ENCODE assay signal across 9 cellular contexts in genomic region chr12:129193263-129193871, GRCh38.
DNase-seq lines count a peak whose midpoint lies in the region; ATAC-seq, FAIRE-seq and TF ChIP-seq lines count a peak whose summit lies in the region.
"Had no signal": no experiment of that assay in that cellular context is flagged by ENCODE, and none has a peak within 500 bp of the region (broad histone marks: within the 10 kb centered on the region; RNA-seq: fewer than 3 reads in every experiment).

No MANE protein-coding gene starts in this region.

- H3K4me2 ChIP-seq in astrocyte (ENCODE audit: low read length) = no peak overlapping the region
- H3K4me2 ChIP-seq: BLaER1 treated with 17β-estradiol and CSF1 and Interleukin-3, amounts not matched to agents 10 nM and 100 nM had no signal

- H3K9me3 ChIP-seq in astrocyte (ENCODE audit: insufficient read depth, low read depth, low read length) (no peaks in the 10 kb centered on the region), lung (ENCODE audit: control insufficient read depth in 2 of 2, insufficient read depth in 1 of 2, low read length in 1 of 2) (peaks cover 4 to 5% of the 10 kb centered on the region in 2 donors)

- no peaks in the 10 kb centered on the region for H3K4me1 Mint-ChIP-seq in astrocyte (ENCODE audit: low read depth, unreplicated experiment)

- H2AFZ ChIP-seq in astrocyte (ENCODE audit: low read depth, low read length) = no peak overlapping the region

- peaks cover 21% of the 10 kb centered on the region for H3K9me3 Mint-ChIP-seq in astrocyte (ENCODE audit: unreplicated experiment)

- H3K79me2 ChIP-seq in astrocyte (ENCODE audit: insufficient read depth, low read length) = no peaks in the 10 kb centered on the region

- H3K4me1 ChIP-seq in astrocyte (ENCODE audit: insufficient read depth, low read length) = no peaks in the 10 kb centered on the region
- H3K4me1 ChIP-seq in lung (ENCODE audit: control insufficient read depth in 2 of 2, insufficient read depth in 2 of 2, low read length in 2 of 2) = no peaks in the 10 kb centered on the region

- TF ChIP-seq CTCF in HL-60 (IDR thresholded peaks at IDR 0.05; ENCODE audit: insufficient read depth, low read length) (peak; percentile 72), astrocyte (IDR thresholded peaks at IDR 0.05; ENCODE audit: insufficient read depth, low read depth, low read length) (peak; percentile 65), lung (IDR thresholded peaks at IDR 0.05; ENCODE audit: control extremely low read depth, extremely low read depth) (peak; percentile 4)

- H3K4me3 ChIP-seq in HL-60 (replicated peaks; ENCODE audit: insufficient read depth, low read length) (no peak overlapping the region), astrocyte (ENCODE audit: insufficient read depth, low read depth, low read length) (no peak overlapping the region), lung (no peak overlapping the region)
- H3K4me3 ChIP-seq: BLaER1 treated with 17β-estradiol and CSF1 and Interleukin-3, amounts not matched to agents 10 nM and 100 nM had no signal

- ATAC-seq in lung (ENCODE audit: insufficient read depth, low FRiP score) (no peak), HG03139 (IDR thresholded peaks at IDR 0.05; ENCODE audit: unreplicated experiment) (no peak)

- peak; percentile 38 for DNase-seq in NCI-H748 (lab: John Stamatoyannopoulos, UW; ENCODE audit: unreplicated experiment)
- DNase-seq in NCI-H748 treated with DMSO at 0.1 percent for 48 hours (lab: John Stamatoyannopoulos, UW) = no peak
- DNase-seq in HL-60 (ENCODE audit: low read depth in 1 of 2, low spot score in 1 of 2) = peak in 1 of 2 experiments; percentile 12
- DNase-seq in astrocyte (ENCODE audit: low read depth) = no peak
- no peak for DNase-seq in lung (ENCODE audit: low spot score)
- DNase-seq in NCI-H226 = no peak
- no peak for DNase-seq in RKO (ENCODE audit: low spot score)

- no peak overlapping the region for H3K9ac ChIP-seq in astrocyte (ENCODE audit: low read length)
- H3K9ac ChIP-seq: BLaER1 treated with 17β-estradiol and CSF1 and Interleukin-3, amounts not matched to agents 10 nM and 100 nM had no signal

- no peak for FAIRE-seq in astrocyte (lab: Jason Lieb, UNC)

- H4K20me1 ChIP-seq in astrocyte (ENCODE audit: insufficient read depth, low read length) = no peaks in the 10 kb centered on the region
- H4K20me1 ChIP-seq: BLaER1 treated with 17β-estradiol and CSF1 and Interleukin-3, amounts not matched to agents 10 nM and 100 nM had no signal

- H3K27me3 ChIP-seq in HL-60 (ENCODE audit: insufficient read depth, poor library complexity, severe bottlenecking) (no peaks in the 10 kb centered on the region), astrocyte (ENCODE audit: insufficient read depth, low read length) (no peaks in the 10 kb centered on the region), lung (ENCODE audit: control insufficient read depth, insufficient read depth) (no peaks in the 10 kb centered on the region)
- H3K27me3 ChIP-seq: BLaER1 treated with 17β-estradiol and CSF1 and Interleukin-3, amounts not matched to agents 10 nM and 100 nM had no signal

- no peak overlapping the region for H3K27ac Mint-ChIP-seq in astrocyte (ENCODE audit: unreplicated experiment)

- H3K36me3 ChIP-seq in astrocyte (ENCODE audit: insufficient read depth, low read length) (no peaks in the 10 kb centered on the region), lung (ENCODE audit: control insufficient read depth in 2 of 2, insufficient read depth in 2 of 2, low read length in 2 of 2) (no peaks in the 10 kb centered on the region)
- H3K36me3 ChIP-seq: BLaER1 treated with 17β-estradiol and CSF1 and Interleukin-3, amounts not matched to agents 10 nM and 100 nM had no signal

- H3K36me3 Mint-ChIP-seq in astrocyte (ENCODE audit: low read depth, unreplicated experiment) = no peaks in the 10 kb centered on the region

- H3K4me3 Mint-ChIP-seq in astrocyte (ENCODE audit: unreplicated experiment) = no peak overlapping the region

- H3K27ac ChIP-seq in HL-60 (replicated peaks) (no peak overlapping the region), astrocyte (ENCODE audit: low read depth, low read length) (no peak overlapping the region), lung (ENCODE audit: low read depth in 1 of 2, low read length in 1 of 2) (no peak overlapping the region)
- H3K27ac ChIP-seq: BLaER1 treated with 17β-estradiol and CSF1 and Interleukin-3, amounts not matched to agents 10 nM and 100 nM had no signal

- no peaks in the 10 kb centered on the region for H3K27me3 Mint-ChIP-seq in astrocyte (ENCODE audit: low read depth, unreplicated experiment)

- WGBS in lung, 2 donors = 56 to 61% methylated on average over 4 of the region's 4 CpGs

Comparison
In these comparisons a context has a peak if more than half of its experiments do, and no peak if none do; other contexts are left out.
1. CTCF ChIP-seq: peak in every context shown above with its lines; median percentile 72 in HL-60; 65 in astrocyte; 4 in lung.